In genomic region chr6:21500314-21500713, GRCh38 we compare ENCODE assay signal across 16 cellular contexts.
A peak's percentile ranks its signal among the peaks of the same experiment; 100 is the strongest.
DNase-seq lines count a peak whose midpoint lies in the region; TF ChIP-seq lines count a peak whose summit lies in the region.
"Had no signal": no experiment of that assay in that cellular context is flagged by ENCODE, and none has a peak within 500 bp of the region (broad histone marks: within the 10 kb centered on the region; RNA-seq: fewer than 3 reads in every experiment).

No MANE protein-coding gene starts in this region.

- H3K56ac ChIP-seq in H9 (ENCODE audit: insufficient read length, low read depth, low read length) = no peak overlapping the region

- H2AK5ac ChIP-seq in H9 (ENCODE audit: insufficient read length, low read length) = no peak overlapping the region

- no peak overlapping the region for H3K18ac ChIP-seq in H9 (ENCODE audit: insufficient read length, low read depth, low read length)

- no peak overlapping the region for H2BK5ac ChIP-seq in H9 (ENCODE audit: insufficient read length, low read length)

- no CpG with 5 or more reads among the region's 3 CpGs for WGBS in H9 (ENCODE audit: extremely low coverage, insufficient read length, low lambda C conversion rate)
- WGBS in lower leg skin, 2 donors = 52% methylated on average over 3 of the region's 3 CpGs

- no peaks in the 10 kb centered on the region for H3K9me3 Mint-ChIP-seq in activated CD4-positive, alpha-beta T cell treated with anti-CD3 and anti-CD28 coated beads, Interleukin-2, amount 10 ng/mL, durations not matched to agents 24 days and 14 days
- H3K9me3 Mint-ChIP-seq in H9 = no peaks in the 10 kb centered on the region; a peak in 1 of 5 replicates
- H3K9me3 Mint-ChIP-seq: CD8-positive, alpha-beta T cell; memory B cell; stimulated activated naive B cell treated with anti-CD40 and anti-IgM and Interleukin-4, amounts not matched to agents 10 μg/mL and 1 μg/mL and 100 μg/mL, for 72 hours had no signal

- no peak overlapping the region for H3K23ac ChIP-seq in H9 (ENCODE audit: insufficient read length, low read depth, low read length)

- H3K36me3 Mint-ChIP-seq in activated CD4-positive, alpha-beta T cell treated with anti-CD3 and anti-CD28 coated beads, Interleukin-2, amount 10 ng/mL, durations not matched to agents 24 days and 14 days (ENCODE audit: low read depth) = no peaks in the 10 kb centered on the region
- no peaks in the 10 kb centered on the region; a peak in 1 of 7 replicates for H3K36me3 Mint-ChIP-seq in H9 (ENCODE audit: insufficient read depth in 1 of 3, low read depth in 3 of 3)
- H3K36me3 Mint-ChIP-seq: CD8-positive, alpha-beta T cell; memory B cell; stimulated activated naive B cell treated with anti-CD40 and anti-IgM and Interleukin-4, amounts not matched to agents 10 μg/mL and 1 μg/mL and 100 μg/mL, for 72 hours had no signal

- H2BK15ac ChIP-seq in H9 (ENCODE audit: low read depth, low read length) = no peak overlapping the region

- no peak overlapping the region for H4K91ac ChIP-seq in H9 (ENCODE audit: insufficient read length, low read depth, low read length)

- H3K27ac ChIP-seq in H9 (ENCODE audit: insufficient read length, low read depth, low read length) (no peak overlapping the region), Peyer's patch (peak overlapping the region in 2 of 4 donors; percentile 0 to 30)
- H3K27ac ChIP-seq: epithelial cell of prostate, upper lobe of right lung had no signal

- no peak overlapping the region for H2BK120ac ChIP-seq in H9 (ENCODE audit: low read depth, low read length, poor library complexity, severe bottlenecking)

- H3K23me2 ChIP-seq in H9 (ENCODE audit: insufficient read length, low read depth, low read length, poor library complexity, severe bottlenecking) = no peaks in the 10 kb centered on the region

- no peaks in the 10 kb centered on the region for H3K27me3 Mint-ChIP-seq in activated CD4-positive, alpha-beta T cell treated with anti-CD3 and anti-CD28 coated beads, Interleukin-2, amount 10 ng/mL, durations not matched to agents 24 days and 14 days
- H3K27me3 Mint-ChIP-seq in H9 (ENCODE audit: low read depth) = no peaks in the 10 kb centered on the region; the same call in 1 of the 2 replicates
- H3K27me3 Mint-ChIP-seq: memory B cell; stimulated activated naive B cell treated with anti-CD40 and anti-IgM and Interleukin-4, amounts not matched to agents 10 μg/mL and 1 μg/mL and 100 μg/mL, for 72 hours had no signal

- H3K4me3 Mint-ChIP-seq in activated CD4-positive, alpha-beta T cell treated with anti-CD3 and anti-CD28 coated beads, Interleukin-2, amount 10 ng/mL, durations not matched to agents 24 days and 14 days = no peak overlapping the region
- H3K4me3 Mint-ChIP-seq in H9 = no peak overlapping the region
- H3K4me3 Mint-ChIP-seq: CD8-positive, alpha-beta T cell; memory B cell; stimulated activated naive B cell treated with anti-CD40 and anti-IgM and Interleukin-4, amounts not matched to agents 10 μg/mL and 1 μg/mL and 100 μg/mL, for 72 hours had no signal

- H3K4me1 ChIP-seq in H9 (ENCODE audit: insufficient read depth, low read length) (no peaks in the 10 kb centered on the region), Peyer's patch (peaks cover 0 to 11% (median 2%) of the 10 kb centered on the region in 4 donors)
- H3K4me1 ChIP-seq: upper lobe of right lung had no signal

- H4K20me1 ChIP-seq in H9 (ENCODE audit: control insufficient read depth, insufficient read depth, insufficient read length) = no peaks in the 10 kb centered on the region

- H3K4me1 Mint-ChIP-seq in activated CD4-positive, alpha-beta T cell treated with anti-CD3 and anti-CD28 coated beads, Interleukin-2, amount 10 ng/mL, durations not matched to agents 24 days and 14 days = no peaks in the 10 kb centered on the region
- H3K4me1 Mint-ChIP-seq in H9 = peaks cover 5 to 8% of the 10 kb centered on the region in 2 experiments; a peak in 3 of 4 replicates
- H3K4me1 Mint-ChIP-seq: memory B cell; stimulated activated naive B cell treated with anti-CD40 and anti-IgM and Interleukin-4, amounts not matched to agents 10 μg/mL and 1 μg/mL and 100 μg/mL, for 72 hours had no signal

- no peak overlapping the region for H2BK12ac ChIP-seq in H9 (ENCODE audit: insufficient read length, low read depth, low read length)

- H3T11ph ChIP-seq in H9 (ENCODE audit: low read length) = no peak overlapping the region

- no peak overlapping the region for H3K27ac Mint-ChIP-seq in activated CD4-positive, alpha-beta T cell treated with anti-CD3 and anti-CD28 coated beads, Interleukin-2, amount 10 ng/mL, durations not matched to agents 24 days and 14 days
- H3K27ac Mint-ChIP-seq in H9 = no peak overlapping the region; a peak in 1 of 7 replicates
- H3K27ac Mint-ChIP-seq: CD8-positive, alpha-beta T cell; memory B cell; stimulated activated naive B cell treated with anti-CD40 and anti-IgM and Interleukin-4, amounts not matched to agents 10 μg/mL and 1 μg/mL and 100 μg/mL, for 72 hours had no signal

- no peak overlapping the region for H2BK20ac ChIP-seq in H9 (ENCODE audit: low read depth, low read length, poor library complexity, severe bottlenecking)

- intact Hi-C loops in activated CD4-positive, alpha-beta T cell treated with anti-CD3 and anti-CD28 coated beads, Interleukin-2, amount 10 ng/mL, durations not matched to agents 24 days and 14 days (cut with micrococcal nuclease) = no loop called here
- intact Hi-C loops in lower leg skin (cut with DNase I; ENCODE audit: low total_unique reads) = no loop called here

- H3K4me3 ChIP-seq in lower leg skin (ENCODE audit: low read depth, poor library complexity, severe bottlenecking) (no peak overlapping the region), Peyer's patch (no peak overlapping the region)
- H3K4me3 ChIP-seq: upper lobe of right lung had no signal

- H3K4ac ChIP-seq in H9 (ENCODE audit: low read depth, low read length) = no peak overlapping the region

- no peaks in the 10 kb centered on the region for H3K79me1 ChIP-seq in H9 (ENCODE audit: insufficient read depth, low read depth, low read length, poor library complexity, severe bottlenecking)

- TF ChIP-seq POLR2A in lower leg skin (IDR thresholded peaks at IDR 0.05) (no peak), Peyer's patch (IDR thresholded peaks at IDR 0.05) (no peak)

- no peak overlapping the region for H2AFZ ChIP-seq in H9 (ENCODE audit: low read length)

- H3K36me3 ChIP-seq in Peyer's patch = no peaks in the 10 kb centered on the region
- H3K36me3 ChIP-seq: upper lobe of right lung had no signal

- DNase-seq in COR-L47 (lab: John Stamatoyannopoulos, UW) (peak; percentile 68), NCI-H128 (lab: John Stamatoyannopoulos, UW; ENCODE audit: unreplicated experiment) (peak; percentile 42), NCI-H774 (lab: John Stamatoyannopoulos, UW) (peak; percentile 49), myocyte (ENCODE audit: low read depth) (peak; percentile 70), H9 (no peak), lower leg skin (ENCODE audit: low spot score in 2 of 2) (no peak), Peyer's patch (no peak)
- no peak for DNase-seq in activated CD4-positive, alpha-beta T cell treated with anti-CD3 and anti-CD28 coated beads, Interleukin-2, amount 10 ng/mL, durations not matched to agents 24 days and 14 days
- DNase-seq: CD8-positive, alpha-beta T cell; cortex of kidney; GDM1; NCI-H446; stimulated activated naive B cell treated with anti-CD40 and anti-IgM and Interleukin-4, amounts not matched to agents 10 μg/mL and 1 μg/mL and 100 μg/mL, for 72 hours; upper lobe of right lung had no signal

- no peak overlapping the region for H3K4me2 ChIP-seq in H9 (ENCODE audit: insufficient read depth, insufficient read length, low read length)

- H4K8ac ChIP-seq in H9 (replicated peaks; ENCODE audit: insufficient read length, low read depth, low read length) = no peak overlapping the region

- TF ChIP-seq CTCF in H9 (conservative IDR thresholded peaks at IDR 0.05) (no peak), lower leg skin (IDR thresholded peaks at IDR 0.05) (no peak), Peyer's patch (IDR thresholded peaks at IDR 0.05) (no peak)

- H3K27me3 ChIP-seq in H9 (ENCODE audit: insufficient read depth, low read length) (no peaks in the 10 kb centered on the region; the same call in 1 of the 2 replicates), Peyer's patch (no peaks in the 10 kb centered on the region)
- H3K27me3 ChIP-seq: upper lobe of right lung had no signal

- H4K5ac ChIP-seq in H9 (ENCODE audit: insufficient read length, low read depth, low read length) = no peak overlapping the region

- no peak overlapping the region for H3K14ac ChIP-seq in H9 (ENCODE audit: insufficient read depth, low read length)

- no peak overlapping the region for H3K9ac ChIP-seq in H9 (ENCODE audit: extremely low read depth, insufficient read length, low read length)

- H3K9me3 ChIP-seq in H9 (ENCODE audit: control insufficient read depth, low read depth, low read length) (no peaks in the 10 kb centered on the region), Peyer's patch (no peaks in the 10 kb centered on the region)
- H3K9me3 ChIP-seq: upper lobe of right lung had no signal

- no peaks in the 10 kb centered on the region for H3K79me2 ChIP-seq in H9 (ENCODE audit: insufficient read depth, low read length)

Comparison
In these comparisons a context has a peak if more than half of its experiments do, and no peak if none do; other contexts are left out.
1. DNase-seq: peak in COR-L47 (single experiment), NCI-H128 (single experiment), NCI-H774 (single experiment) and myocyte (single experiment); none in activated CD4-positive, alpha-beta T cell treated with anti-CD3 and anti-CD28 coated beads, Interleukin-2, amount 10 ng/mL, durations not matched to agents 24 days and 14 days (single experiment), H9 (single experiment), lower leg skin (0 of 2) and Peyer's patch (0 of 3).